8 cellular contexts compared by ENCODE assay signal in genomic region chr2:132347041-132347780, GRCh38.
A peak's percentile ranks its signal among the peaks of the same experiment; 100 is the strongest.
DNase-seq lines count a peak whose midpoint lies in the region; FAIRE-seq and TF ChIP-seq lines count a peak whose summit lies in the region.
"Not testable (repeated sequence)": the region's sequence is repeated elsewhere in the genome, so short reads cannot be mapped to it uniquely, and the experiment has no call there.

No MANE protein-coding gene starts in this region.

- not testable (repeated sequence) for TF ChIP-seq CTCF in D721Med (IDR thresholded peaks at IDR 0.05; ENCODE audit: insufficient read depth, missing control alignments); adrenal gland (IDR thresholded peaks at IDR 0.05); nephron progenitor cell (IDR thresholded peaks at IDR 0.05)

- not testable (repeated sequence) for H3K27ac Mint-ChIP-seq in nephron progenitor cell

- H3K4me1 ChIP-seq in HUES6 (ENCODE audit: control insufficient read depth, insufficient read depth, low read length); adrenal gland (replicated peaks in 1 of 2); subcutaneous abdominal adipose tissue (ENCODE audit: control insufficient read depth in 5 of 5, insufficient read depth in 5 of 5, low read length in 5 of 5): not testable (repeated sequence)

- 8 to 16% (median 10%) methylated on average over 22 to 34 of the region's 34 CpGs for WGBS in adrenal gland, 4 donors

- H3K4me3 ChIP-seq in HUES6 (ENCODE audit: low read depth, low read length), result peak overlapping the region; percentile 68
- peak overlapping the region in 3 of 4 donors; percentile 37 to 40 (median 38) for H3K4me3 ChIP-seq in adrenal gland
- peak overlapping the region; percentile 20 for H3K4me3 ChIP-seq in iPS-11a (ENCODE audit: low read depth, low read length)
- peak overlapping the region; percentile 54 to 75 (median 60) for H3K4me3 ChIP-seq in subcutaneous abdominal adipose tissue (ENCODE audit: low read depth in 1 of 5, low read length in 5 of 5)

- peak; percentile 94 for FAIRE-seq in D721Med (lab: Jason Lieb, UNC)

- H3K9ac ChIP-seq in HUES6 (ENCODE audit: low read length), result peak overlapping the region; percentile 53
- H3K9ac ChIP-seq in subcutaneous abdominal adipose tissue (ENCODE audit: low read length in 5 of 5), result peak overlapping the region in 3 of 5 donors; percentile 39 to 75 (median 64)

- not testable (repeated sequence) for H3K9me3 Mint-ChIP-seq in nephron progenitor cell

- not testable (repeated sequence) for H3K27me3 ChIP-seq in HUES6 (ENCODE audit: control insufficient read depth, insufficient read depth, low read length); adrenal gland; subcutaneous abdominal adipose tissue (ENCODE audit: control insufficient read depth in 5 of 5, insufficient read depth in 4 of 5, low read length in 5 of 5)

- not testable (repeated sequence) for H3K36me3 ChIP-seq in HUES6 (ENCODE audit: control insufficient read depth, insufficient read depth, low read length); adrenal gland (replicated peaks in 1 of 2); subcutaneous abdominal adipose tissue (ENCODE audit: control insufficient read depth in 5 of 5, insufficient read depth in 5 of 5, low read length in 5 of 5)

- H3K27me3 Mint-ChIP-seq in nephron progenitor cell (ENCODE audit: low read depth, poor library complexity), result peaks cover 19% of the 10 kb centered on the region

- DNase-seq in D721Med (ENCODE audit: insufficient read length, low spot score), result not testable (repeated sequence)
- DNase-seq in NCI-H510A treated with DMSO at 0.1 percent for 48 hours (lab: John Stamatoyannopoulos, UW) (peak; percentile 55), adrenal gland (peak; percentile 81 to 95 (median 87)), epithelial cell of prostate (ENCODE audit: low read depth, low spot score) (peak; percentile 29), nephron progenitor cell (peak; percentile 67)

- intact Hi-C loops in adrenal gland (cut with DNase I), result not testable (repeated sequence)

- H3K4me1 Mint-ChIP-seq in nephron progenitor cell, result peaks cover 15% of the 10 kb centered on the region

- TF ChIP-seq POLR2A in adrenal gland (IDR thresholded peaks at IDR 0.05), result not testable (repeated sequence)

- not testable (repeated sequence) for H3K36me3 Mint-ChIP-seq in nephron progenitor cell (ENCODE audit: low read depth)

- H3K4me3 Mint-ChIP-seq in nephron progenitor cell, result peak overlapping the region; percentile 81

- H3K9me3 ChIP-seq in HUES6 (ENCODE audit: control insufficient read depth, insufficient read depth, low read depth, low read length); adrenal gland (replicated peaks in 1 of 3); subcutaneous abdominal adipose tissue (ENCODE audit: control insufficient read depth in 5 of 5, low read length in 5 of 5): not testable (repeated sequence)

- H3K27ac ChIP-seq in HUES6 (ENCODE audit: low read depth, low read length); epithelial cell of prostate: not testable (repeated sequence)
- peak overlapping the region in 3 of 5 donors; percentile 43 to 68 (median 57) for H3K27ac ChIP-seq in adrenal gland
- peak overlapping the region; percentile 46 for H3K27ac ChIP-seq in subcutaneous abdominal adipose tissue (ENCODE audit: low read depth, low read length)
